21 cellular contexts compared by ENCODE assay signal in genomic region chr12:5723071-5723470, GRCh38.
DNase-seq lines count a peak whose midpoint lies in the region; ATAC-seq and TF ChIP-seq lines count a peak whose summit lies in the region.
"Had no signal": no experiment of that assay in that cellular context is flagged by ENCODE, and none has a peak within 500 bp of the region (broad histone marks: within the 10 kb centered on the region; RNA-seq: fewer than 3 reads in every experiment).

No MANE protein-coding gene starts in this region.

- H3K27ac ChIP-seq in GM23338 (ENCODE audit: low read depth) (no peak overlapping the region), heart right ventricle (no peak overlapping the region)
- H3K27ac ChIP-seq: 22Rv1; BLaER1 treated with 17β-estradiol and CSF1 and Interleukin-3, amounts not matched to agents 10 nM and 100 nM had no signal

- no peaks in the 10 kb centered on the region for H3K27me3 Mint-ChIP-seq in GM23338 (ENCODE audit: insufficient read depth, low read depth, poor library complexity)
- no peaks in the 10 kb centered on the region for H3K27me3 Mint-ChIP-seq in osteocyte (ENCODE audit: unreplicated experiment)

- H3F3A ChIP-seq in GM23338 (replicated peaks; ENCODE audit: low read depth): no peaks in the 10 kb centered on the region

- H3K9me2 ChIP-seq in GM23338 (ENCODE audit: insufficient read depth): no peaks in the 10 kb centered on the region

- H3K4me2 ChIP-seq in GM23338: no peak overlapping the region
- H3K4me2 ChIP-seq: BLaER1 treated with 17β-estradiol and CSF1 and Interleukin-3, amounts not matched to agents 10 nM and 100 nM had no signal

- H3K4me3 Mint-ChIP-seq in GM23338: no peak overlapping the region
- H3K4me3 Mint-ChIP-seq in osteocyte (ENCODE audit: unreplicated experiment): no peak overlapping the region
- H3K4me3 Mint-ChIP-seq: CD4-positive, alpha-beta T cell; CD8-positive, alpha-beta memory T cell had no signal

- H3K27ac Mint-ChIP-seq in GM23338 (no peak overlapping the region), osteocyte (ENCODE audit: unreplicated experiment) (no peak overlapping the region)
- H3K27ac Mint-ChIP-seq: CD14-positive monocyte; CD4-positive, alpha-beta T cell; CD8-positive, alpha-beta memory T cell had no signal

- H3K4me3 ChIP-seq in GM23338 (no peak overlapping the region), heart right ventricle (no peak overlapping the region)
- H3K4me3 ChIP-seq: BLaER1 treated with 17β-estradiol and CSF1 and Interleukin-3, amounts not matched to agents 10 nM and 100 nM; GM12878 had no signal

- H3K9me3 Mint-ChIP-seq in GM23338 (no peaks in the 10 kb centered on the region), osteocyte (ENCODE audit: unreplicated experiment) (no peaks in the 10 kb centered on the region)
- H3K9me3 Mint-ChIP-seq: CD4-positive, alpha-beta T cell; CD8-positive, alpha-beta memory T cell had no signal

- no peaks in the 10 kb centered on the region for H3K27me3 ChIP-seq in GM23338 (ENCODE audit: insufficient read depth)
- peaks cover 0 to 28% (median 4%) of the 10 kb centered on the region in 7 donors for H3K27me3 ChIP-seq in heart right ventricle
- H3K27me3 ChIP-seq: BLaER1 treated with 17β-estradiol and CSF1 and Interleukin-3, amounts not matched to agents 10 nM and 100 nM had no signal

- H3K36me3 ChIP-seq in GM23338 (ENCODE audit: insufficient read depth) (no peaks in the 10 kb centered on the region), heart right ventricle (no peaks in the 10 kb centered on the region)
- H3K36me3 ChIP-seq: BE2C; BLaER1 treated with 17β-estradiol and CSF1 and Interleukin-3, amounts not matched to agents 10 nM and 100 nM had no signal

- H3K4me1 ChIP-seq in GM23338 (ENCODE audit: insufficient read depth) (no peaks in the 10 kb centered on the region), heart right ventricle (peaks cover 0 to 12% (median 4%) of the 10 kb centered on the region in 9 donors)
- H3K4me1 ChIP-seq: BE2C; BLaER1 treated with 17β-estradiol and CSF1 and Interleukin-3, amounts not matched to agents 10 nM and 100 nM had no signal

- 84 to 92% methylated on average over 5 of the region's 5 CpGs for WGBS in heart right ventricle, 2 donors

- no peaks in the 10 kb centered on the region for H4K20me1 ChIP-seq in GM23338 (replicated peaks; ENCODE audit: insufficient read depth)
- H4K20me1 ChIP-seq: BLaER1 treated with 17β-estradiol and CSF1 and Interleukin-3, amounts not matched to agents 10 nM and 100 nM had no signal

- no peak for TF ChIP-seq CTCF in GM23338 (conservative IDR thresholded peaks at IDR 0.05; ENCODE audit: low read depth in 2 of 2)
- no peak for TF ChIP-seq CTCF in osteocyte (IDR thresholded peaks at IDR 0.05)
- TF ChIP-seq CTCF in heart right ventricle (IDR thresholded peaks at IDR 0.05): no peak

- H3K9me3 ChIP-seq in heart right ventricle: no peaks in the 10 kb centered on the region
- H3K9me3 ChIP-seq: BE2C; BLaER1 treated with 17β-estradiol and CSF1 and Interleukin-3, amounts not matched to agents 10 nM and 100 nM had no signal

- intact Hi-C loops in heart right ventricle (cut with DNase I): no loop called here

- H3K79me2 ChIP-seq in GM23338 (replicated peaks; ENCODE audit: insufficient read depth): no peaks in the 10 kb centered on the region

- ATAC-seq in GM23338 (peak; percentile 25; the same call in 1 of the 3 replicates), HG02852 (IDR thresholded peaks at IDR 0.05; ENCODE audit: unreplicated experiment) (no peak), heart right ventricle (no peak)
- ATAC-seq: GM12878, HCT116 had no signal

- no peaks in the 10 kb centered on the region for H3K36me3 Mint-ChIP-seq in GM23338 (ENCODE audit: low read depth)
- H3K36me3 Mint-ChIP-seq in osteocyte (ENCODE audit: unreplicated experiment): no peaks in the 10 kb centered on the region
- H3K36me3 Mint-ChIP-seq: CD14-positive monocyte; CD8-positive, alpha-beta memory T cell had no signal

- H3K4me1 Mint-ChIP-seq in GM23338: peaks cover 9% of the 10 kb centered on the region
- peaks cover 6% of the 10 kb centered on the region for H3K4me1 Mint-ChIP-seq in osteocyte (ENCODE audit: unreplicated experiment)
- H3K4me1 Mint-ChIP-seq: CD8-positive, alpha-beta memory T cell had no signal

- H2AFZ ChIP-seq in GM23338: no peak overlapping the region

- DNase-seq in GM23338 (ENCODE audit: low spot score): no peak
- DNase-seq in ecto neural progenitor cell (ENCODE audit: low spot score): peak; percentile 44
- peak; percentile 22 for DNase-seq in myocyte (ENCODE audit: low read depth)
- peak; percentile 53 for DNase-seq in osteocyte (ENCODE audit: extremely low spot score, unreplicated experiment)
- no peak for DNase-seq in SW480 (ENCODE audit: low spot score)
- DNase-seq in heart right ventricle: no peak
- DNase-seq in stimulated activated CD4-positive, alpha-beta T cell treated with anti-CD3 and anti-CD28 coated beads, Interleukin-4, amount 100 ng/mL, for 4 hours: no peak
- DNase-seq: BE2C; CD4-positive, alpha-beta T cell; CD8-positive, alpha-beta memory T cell; DMS 273 treated with DMSO at 0.1 percent for 48 hours; DMS79; EL; GDM1; H7 had no signal

TF ChIP-seq in GM23338, 12 proteins besides CTCF, POLR2A, EP300 and RAD21 (continues in another document):
- TF ChIP-seq REST (IDR thresholded peaks at IDR 0.05; ENCODE audit: unreplicated experiment): no peak
- TF ChIP-seq EZH2phosphoT487 (IDR thresholded peaks at IDR 0.05; ENCODE audit: unreplicated experiment): no peak
- no peak for TF ChIP-seq JUNB (IDR thresholded peaks at IDR 0.05; ENCODE audit: unreplicated experiment)
- no peak for TF ChIP-seq STAT1 (IDR thresholded peaks at IDR 0.05; ENCODE audit: unreplicated experiment)
- no peak for TF ChIP-seq NANOG (IDR thresholded peaks at IDR 0.05; ENCODE audit: borderline replicate concordance)
- TF ChIP-seq POLR2AphosphoS5 (IDR thresholded peaks at IDR 0.05; ENCODE audit: low read depth): no peak
- TF ChIP-seq EZH2 (IDR thresholded peaks at IDR 0.05; ENCODE audit: low read depth, unreplicated experiment): no peak
- no peak for TF ChIP-seq ZNF114 (CRISPR knock-in tag; IDR thresholded peaks at IDR 0.05)
- TF ChIP-seq, protein P1, sequence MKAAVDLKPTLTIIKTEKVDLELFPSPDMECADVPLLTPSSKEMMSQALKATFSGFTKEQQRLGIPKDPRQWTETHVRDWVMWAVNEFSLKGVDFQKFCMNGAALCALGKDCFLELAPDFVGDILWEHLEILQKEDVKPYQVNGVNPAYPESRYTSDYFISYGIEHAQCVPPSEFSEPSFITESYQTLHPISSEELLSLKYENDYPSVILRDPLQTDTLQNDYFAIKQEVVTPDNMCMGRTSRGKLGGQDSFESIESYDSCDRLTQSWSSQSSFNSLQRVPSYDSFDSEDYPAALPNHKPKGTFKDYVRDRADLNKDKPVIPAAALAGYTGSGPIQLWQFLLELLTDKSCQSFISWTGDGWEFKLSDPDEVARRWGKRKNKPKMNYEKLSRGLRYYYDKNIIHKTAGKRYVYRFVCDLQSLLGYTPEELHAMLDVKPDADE (IDR thresholded peaks at IDR 0.05): no peak
- TF ChIP-seq ZNF331 (CRISPR knock-in tag; IDR thresholded peaks at IDR 0.05; ENCODE audit: low read depth): no peak

Comparison
In these comparisons a context has a peak if more than half of its experiments do, and no peak if none do; other contexts are left out.
1. DNase-seq: peak in ecto neural progenitor cell (single experiment), myocyte (single experiment) and osteocyte (single experiment); none in GM23338 (single experiment), SW480 (single experiment), heart right ventricle (0 of 2) and stimulated activated CD4-positive, alpha-beta T cell treated with anti-CD3 and anti-CD28 coated beads, Interleukin-4, amount 100 ng/mL, for 4 hours (0 of 2).